In the genomic region with DNA sequence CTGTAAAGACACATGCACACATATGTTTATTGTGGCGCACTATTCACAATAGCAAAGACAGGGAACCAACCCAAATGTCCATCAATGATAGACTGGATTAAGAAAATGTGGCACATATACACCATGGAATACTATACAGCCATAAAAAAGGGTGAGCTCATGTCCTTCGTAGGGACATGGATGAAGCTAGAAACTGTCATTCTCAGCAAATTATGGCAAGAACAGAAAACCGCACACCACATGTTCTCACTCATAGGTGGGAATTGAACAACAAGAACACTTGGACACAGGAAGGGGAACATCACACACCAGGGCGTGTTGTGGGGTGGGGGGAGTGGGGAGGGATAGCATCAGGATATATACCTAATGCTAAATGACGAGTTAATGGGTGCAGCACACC, we compare ENCODE assay signal across 2 cellular contexts.
DNase-seq lines count a peak whose midpoint lies in the region; ATAC-seq, FAIRE-seq and TF ChIP-seq lines count a peak whose summit lies in the region.
"Not testable (repeated sequence)": the region's sequence is repeated elsewhere in the genome, so short reads cannot be mapped to it uniquely, and the experiment has no call there.

No MANE protein-coding gene starts in this region.

- H3K79me2 ChIP-seq in HepG2 (ENCODE audit: insufficient read depth, low read length): not testable (repeated sequence)

- not testable (repeated sequence) for H3K36me3 ChIP-seq in HEK293 (ENCODE audit: control insufficient read depth in 2 of 2, insufficient read depth in 1 of 2, low read length in 2 of 2); HepG2 (replicated peaks in 1 of 2; ENCODE audit: control insufficient read depth in 1 of 2, insufficient read depth in 2 of 2, low read length in 2 of 2)

- not testable (repeated sequence) for FAIRE-seq in HepG2 (lab: Jason Lieb, UNC)

- not testable (repeated sequence) for H3K9ac ChIP-seq in HepG2 (ENCODE audit: insufficient read depth, low read depth, low read length)

- H3K9me3 ChIP-seq in HEK293 (ENCODE audit: control insufficient read depth, insufficient read depth, low read depth, low read length); HepG2 (ENCODE audit: low read length): not testable (repeated sequence)

- H3K4me1 ChIP-seq in HEK293 (ENCODE audit: control insufficient read depth, insufficient read depth, low read length); HepG2 (ENCODE audit: insufficient read depth, low read length): not testable (repeated sequence)

- CTCF ChIA-PET in HEK293 (lab: Yijun Ruan, JAX); HepG2 (lab: Yijun Ruan, JAX; ENCODE audit: low intra/inter-chr PET ratio, low total read pairs): not testable (repeated sequence)

- H2AFZ ChIP-seq in HepG2 (ENCODE audit: low read length): not testable (repeated sequence)

- not testable (repeated sequence) for BruUV-seq in HepG2 (replicated peaks; lab: Mats Ljungman, UMichigan)

- not testable (repeated sequence) for H3K27ac ChIP-seq in HEK293 (ENCODE audit: extremely low read depth, low read depth, low read length); HepG2 (ENCODE audit: extremely low read length, insufficient read depth, low read length)

- not testable (repeated sequence) for H3K27me3 ChIP-seq in HepG2 (ENCODE audit: control insufficient read depth in 1 of 2, insufficient read depth in 2 of 2, low read length in 2 of 2)

- not testable (repeated sequence) for DNase-seq in HepG2 (ENCODE audit: low spot score)

- not testable (repeated sequence) for H3K4me3 ChIP-seq in HEK293 (ENCODE audit: low read depth, low read length); HepG2 (replicated peaks in 1 of 3; ENCODE audit: insufficient read depth in 1 of 3, low read depth in 2 of 3, low read length in 3 of 3)

- TF ChIP-seq POLR2A in HepG2 (IDR thresholded peaks at IDR 0.05; ENCODE audit: insufficient read depth in 1 of 2, low read depth in 2 of 2, low read length in 2 of 2): not testable (repeated sequence)

- H4K20me1 ChIP-seq in HepG2 (ENCODE audit: insufficient read depth, low read length): not testable (repeated sequence)

- not testable (repeated sequence) for TF ChIP-seq CTCF in HEK293 (tag by site-specific recombination; IDR thresholded peaks at IDR 0.05); HepG2 (CRISPR knock-in tag; IDR thresholded peaks at IDR 0.05)

- H3K4me2 ChIP-seq in HepG2 (ENCODE audit: low read depth, low read length): not testable (repeated sequence)

- intact Hi-C loops in HepG2 (cut with micrococcal nuclease; ENCODE audit: unreplicated experiment): not testable (repeated sequence)

- TF ChIP-seq EP300 in HepG2 (IDR thresholded peaks at IDR 0.05; ENCODE audit: low read depth in 2 of 2, low read length in 2 of 2); HepG2 (CRISPR knock-in tag; IDR thresholded peaks at IDR 0.05; ENCODE audit: borderline replicate concordance): not testable (repeated sequence)

- POLR2A ChIA-PET in HEK293 (lab: Yijun Ruan, JAX); HepG2 (lab: Yijun Ruan, JAX): not testable (repeated sequence)

- 54% methylated on average over 5 of the region's 5 CpGs for WGBS in HepG2 (ENCODE audit: low lambda C conversion rate)

- in situ Hi-C loops in HepG2 (cut with HindIII; ENCODE audit: extremely low pct_ligation_motif_present, low pct_unique_long_range_greater_than_20kb): not testable (repeated sequence)

- TF ChIP-seq RAD21 in HepG2 (CRISPR knock-in tag; IDR thresholded peaks at IDR 0.05): not testable (repeated sequence)

- not testable (repeated sequence) for ATAC-seq in HepG2

TF ChIP-seq in HEK293, 187 proteins besides CTCF, POLR2A, EP300 and RAD21:
- TF ChIP-seq ZNF146 (tag by site-specific recombination; IDR thresholded peaks at IDR 0.05): 0 out of 2 replicates have a peak, but pooled peaks have one; percentile 21

TF ChIP-seq in HepG2, 621 proteins besides CTCF, POLR2A, EP300 and RAD21:
- TF ChIP-seq MAFK (conservative IDR thresholded peaks at IDR 0.05 in 1 of 2, IDR thresholded peaks at IDR 0.05 in 1 of 2; ENCODE audit: low read length in 2 of 2) (peak; percentile 52 to 68; a peak in 3 of 4 replicates), MAFF (IDR thresholded peaks at IDR 0.05; ENCODE audit: low read depth, low read length) (0 out of 2 replicates have a peak, but pooled peaks have one; percentile 24)
TF ChIP-seq in HepG2: peak in this region for 2; not testable (repeated sequence) for 619.
